Comparison of ENCODE assay signal across 11 cellular contexts in the genomic region with DNA sequence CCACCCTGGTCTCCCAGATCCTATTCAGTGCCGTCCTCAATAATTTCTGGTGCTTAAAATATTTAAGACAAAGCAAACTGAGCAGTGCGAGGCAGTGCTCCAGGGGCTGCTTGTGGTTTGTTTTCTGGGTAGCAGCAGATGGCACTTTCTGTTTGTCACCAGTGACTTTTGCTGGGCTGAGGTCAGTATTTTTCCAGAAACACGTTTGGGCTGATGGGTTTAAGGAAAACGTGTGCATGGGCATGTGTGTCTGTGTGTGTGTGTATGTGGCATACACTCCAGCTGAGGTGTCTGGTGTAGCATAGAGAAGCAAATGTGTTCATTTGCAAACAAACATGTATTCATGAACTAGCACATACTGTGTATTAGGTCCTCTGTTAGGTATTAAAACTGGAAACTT. TPM values are rescaled to one million over a fixed set of nuclear protein-coding genes. Genes with fewer than 3 reads are reported as not detected.
DNase-seq lines count a peak whose midpoint lies in the region; ATAC-seq and FAIRE-seq lines count a peak whose summit lies in the region.
"Not testable (repeated sequence)": the region's sequence is repeated elsewhere in the genome, so short reads cannot be mapped to it uniquely, and the experiment has no call there.
"Had no signal": no experiment of that assay in that cellular context is flagged by ENCODE, and none has a peak within 500 bp of the region (broad histone marks: within the 10 kb centered on the region; RNA-seq: fewer than 3 reads in every experiment).

No MANE protein-coding gene starts in this region.

- H3K27me3 Mint-ChIP-seq in activated CD8-positive, alpha-beta T cell treated with anti-CD3 and anti-CD28 coated beads, Interleukin-2, amount 10 ng/mL, durations not matched to agents 7 days and 5 days (ENCODE audit: low read depth); activated naive CD8-positive, alpha-beta T cell treated with anti-CD3 and anti-CD28 coated beads for 36 hours; naive thymus-derived CD8-positive, alpha-beta T cell: not testable (repeated sequence)

- H3K4me1 Mint-ChIP-seq in activated CD8-positive, alpha-beta T cell treated with anti-CD3 and anti-CD28 coated beads, Interleukin-2, amount 10 ng/mL, durations not matched to agents 7 days and 5 days (ENCODE audit: low read depth), result peaks cover 60% of the 10 kb centered on the region
- H3K4me1 Mint-ChIP-seq in activated naive CD8-positive, alpha-beta T cell treated with anti-CD3 and anti-CD28 coated beads for 36 hours, result peaks cover 50% of the 10 kb centered on the region
- peaks cover 15 to 58% (median 39%) of the 10 kb centered on the region in 4 donors for H3K4me1 Mint-ChIP-seq in naive thymus-derived CD8-positive, alpha-beta T cell
- not testable (repeated sequence) for H3K4me1 Mint-ChIP-seq in stimulated activated effector memory CD8-positive, alpha-beta T cell treated with anti-CD3 and anti-CD28 coated beads, Interleukin-12 subunit alpha, Interleukin-12 subunit beta, amount 100 ng/mL, for 72 hours

- not testable (repeated sequence) for H4K20me1 ChIP-seq in BLaER1 treated with 17β-estradiol and CSF1 and Interleukin-3, amounts not matched to agents 10 nM and 100 nM

- peak overlapping the region in 3 of 11 experiments; percentile 13 to 26 (median 25); a peak in 1 of 22 replicates for H3K27ac ChIP-seq in BLaER1 treated with 17β-estradiol and CSF1 and Interleukin-3, amounts not matched to agents 10 nM and 100 nM

- H3K36me3 ChIP-seq in BLaER1 treated with 17β-estradiol and CSF1 and Interleukin-3, amounts not matched to agents 10 nM and 100 nM, result not testable (repeated sequence)

- H3K4me3 Mint-ChIP-seq in activated CD8-positive, alpha-beta T cell treated with anti-CD3 and anti-CD28 coated beads, Interleukin-2, amount 10 ng/mL, durations not matched to agents 7 days and 5 days, result peak overlapping the region; percentile 34
- peak overlapping the region; percentile 59 for H3K4me3 Mint-ChIP-seq in activated naive CD8-positive, alpha-beta T cell treated with anti-CD3 and anti-CD28 coated beads for 36 hours
- H3K4me3 Mint-ChIP-seq in naive thymus-derived CD8-positive, alpha-beta T cell, result peak overlapping the region; percentile 12 to 81 (median 58)
- H3K4me3 Mint-ChIP-seq in stimulated activated effector memory CD8-positive, alpha-beta T cell treated with anti-CD3 and anti-CD28 coated beads, Interleukin-12 subunit alpha, Interleukin-12 subunit beta, amount 100 ng/mL, for 72 hours, result not testable (repeated sequence)

- peaks cover 57% of the 10 kb centered on the region for H3K36me3 Mint-ChIP-seq in activated CD8-positive, alpha-beta T cell treated with anti-CD3 and anti-CD28 coated beads, Interleukin-2, amount 10 ng/mL, durations not matched to agents 7 days and 5 days (ENCODE audit: low read depth)
- H3K36me3 Mint-ChIP-seq in activated naive CD8-positive, alpha-beta T cell treated with anti-CD3 and anti-CD28 coated beads for 36 hours, result peaks cover 58% of the 10 kb centered on the region
- H3K36me3 Mint-ChIP-seq in naive thymus-derived CD8-positive, alpha-beta T cell, result peaks cover 0 to 73% (median 12%) of the 10 kb centered on the region in 3 donors
- H3K36me3 Mint-ChIP-seq in stimulated activated effector memory CD8-positive, alpha-beta T cell treated with anti-CD3 and anti-CD28 coated beads, Interleukin-12 subunit alpha, Interleukin-12 subunit beta, amount 100 ng/mL, for 72 hours, result peaks cover 61% of the 10 kb centered on the region

- CTCF ChIA-PET in activated CD8-positive, alpha-beta T cell treated with anti-CD3 and anti-CD28 coated beads, Interleukin-2, amount 10 ng/mL, durations not matched to agents 7 days and 5 days (lab: Charles Lee), result not testable (repeated sequence)

- H3K4me3 ChIP-seq in BLaER1 treated with 17β-estradiol and CSF1 and Interleukin-3, amounts not matched to agents 10 nM and 100 nM, result not testable (repeated sequence)

- POLR2A ChIA-PET in activated CD8-positive, alpha-beta T cell treated with anti-CD3 and anti-CD28 coated beads, Interleukin-2, amount 10 ng/mL, durations not matched to agents 7 days and 5 days (lab: Charles Lee), result interaction anchor here (0.8 kb wide), 1 partner anchor 29 kb away, joined by 3 read pairs; no protein-coding TSS in a partner anchor
- POLR2A ChIA-PET in naive thymus-derived CD8-positive, alpha-beta T cell (lab: Charles Lee), result interaction anchor here (0.6 kb wide), 1 partner anchor 83 kb away, joined by 3 read pairs; no protein-coding TSS in a partner anchor

- H3K9ac ChIP-seq in BLaER1 treated with 17β-estradiol and CSF1 and Interleukin-3, amounts not matched to agents 10 nM and 100 nM, result not testable (repeated sequence)

- DNase-seq in HTR-8/SVneo (ENCODE audit: insufficient read length, low spot score); activated CD8-positive, alpha-beta T cell treated with anti-CD3 and anti-CD28 coated beads, Interleukin-2, amount 10 ng/mL, durations not matched to agents 7 days and 5 days; activated naive CD8-positive, alpha-beta T cell treated with anti-CD3 and anti-CD28 coated beads for 36 hours; naive thymus-derived CD8-positive, alpha-beta T cell; stimulated activated effector memory CD8-positive, alpha-beta T cell treated with anti-CD3 and anti-CD28 coated beads, Interleukin-12 subunit alpha, Interleukin-12 subunit beta, amount 100 ng/mL, for 72 hours (ENCODE audit: low spot score in 2 of 2); urothelium cell line (ENCODE audit: low spot score): not testable (repeated sequence)
- DNase-seq in NCI-H2171 treated with DMSO at 0.1 percent for 48 hours (lab: John Stamatoyannopoulos, UW), result peak; percentile 11

- ATAC-seq in activated CD8-positive, alpha-beta T cell treated with anti-CD3 and anti-CD28 coated beads, Interleukin-2, amount 10 ng/mL, durations not matched to agents 7 days and 5 days, result peak; percentile 37
- peak in 1 of 2 donors; percentile 28 for ATAC-seq in naive thymus-derived CD8-positive, alpha-beta T cell
- ATAC-seq in stimulated activated effector memory CD8-positive, alpha-beta T cell treated with anti-CD3 and anti-CD28 coated beads, Interleukin-12 subunit alpha, Interleukin-12 subunit beta, amount 100 ng/mL, for 72 hours, result peak; percentile 35

- peak overlapping the region in 9 of 11 experiments; percentile 31 to 58 (median 49); a peak in 16 of 22 replicates for H3K4me2 ChIP-seq in BLaER1 treated with 17β-estradiol and CSF1 and Interleukin-3, amounts not matched to agents 10 nM and 100 nM

- H3K9me3 Mint-ChIP-seq in activated CD8-positive, alpha-beta T cell treated with anti-CD3 and anti-CD28 coated beads, Interleukin-2, amount 10 ng/mL, durations not matched to agents 7 days and 5 days (ENCODE audit: insufficient read depth); activated naive CD8-positive, alpha-beta T cell treated with anti-CD3 and anti-CD28 coated beads for 36 hours; naive thymus-derived CD8-positive, alpha-beta T cell; stimulated activated effector memory CD8-positive, alpha-beta T cell treated with anti-CD3 and anti-CD28 coated beads, Interleukin-12 subunit alpha, Interleukin-12 subunit beta, amount 100 ng/mL, for 72 hours: not testable (repeated sequence)

- H3K4me1 ChIP-seq in BLaER1 treated with 17β-estradiol and CSF1 and Interleukin-3, amounts not matched to agents 10 nM and 100 nM, result peaks cover 0 to 44% (median 26%) of the 10 kb centered on the region in 10 experiments; a peak in 16 of 20 replicates

- FAIRE-seq in HTR-8/SVneo (lab: Jason Lieb, UNC) (peak; percentile 83), urothelium cell line (lab: Jason Lieb, UNC) (peak; percentile 74)

- peak overlapping the region; percentile 79 for H3K27ac Mint-ChIP-seq in activated CD8-positive, alpha-beta T cell treated with anti-CD3 and anti-CD28 coated beads, Interleukin-2, amount 10 ng/mL, durations not matched to agents 7 days and 5 days
- H3K27ac Mint-ChIP-seq in activated naive CD8-positive, alpha-beta T cell treated with anti-CD3 and anti-CD28 coated beads for 36 hours, result peak overlapping the region; percentile 93
- H3K27ac Mint-ChIP-seq in naive thymus-derived CD8-positive, alpha-beta T cell, result peak overlapping the region; percentile 82 to 96 (median 94)
- H3K27ac Mint-ChIP-seq in stimulated activated effector memory CD8-positive, alpha-beta T cell treated with anti-CD3 and anti-CD28 coated beads, Interleukin-12 subunit alpha, Interleukin-12 subunit beta, amount 100 ng/mL, for 72 hours, result peak overlapping the region; percentile 40

- not testable (repeated sequence) for H3K9me3 ChIP-seq in BLaER1 treated with 17β-estradiol and CSF1 and Interleukin-3, amounts not matched to agents 10 nM and 100 nM (replicated peaks in 1 of 11)

- not testable (repeated sequence) for H3K27me3 ChIP-seq in BLaER1 treated with 17β-estradiol and CSF1 and Interleukin-3, amounts not matched to agents 10 nM and 100 nM

RNA-seq across cellular contexts. Expression of gene CD8B, which starts 10.1 kb away (rescaled TPM):
- total RNA-seq in activated CD8-positive, alpha-beta T cell treated with anti-CD3 and anti-CD28 coated beads, Interleukin-2, amount 10 ng/mL, durations not matched to agents 7 days and 5 days, result 100 to 1,000 TPM; 423 to 439 TPM
- 100 to 1,000 TPM; 260 to 268 TPM for total RNA-seq in activated naive CD8-positive, alpha-beta T cell treated with anti-CD3 and anti-CD28 coated beads for 36 hours
- 100 to 1,000 TPM; 456 TPM for total RNA-seq in naive thymus-derived CD8-positive, alpha-beta T cell
- polyA plus RNA-seq in naive thymus-derived CD8-positive, alpha-beta T cell, result 1,000 to 10,000 TPM; 2,040 to 2,487 (median 2,320) TPM
- total RNA-seq: A673, HT-29 had no signal
- polyA plus RNA-seq: AG04450 had no signal

Comparison
In these comparisons a context has a peak if more than half of its experiments do, and no peak if none do; other contexts are left out.
1. H3K27ac Mint-ChIP-seq: peak in every context shown above with its lines; median percentile 94 in naive thymus-derived CD8-positive, alpha-beta T cell; 93 in activated naive CD8-positive, alpha-beta T cell treated with anti-CD3 and anti-CD28 coated beads for 36 hours; 79 in activated CD8-positive, alpha-beta T cell treated with anti-CD3 and anti-CD28 coated beads, Interleukin-2, amount 10 ng/mL, durations not matched to agents 7 days and 5 days; 40 in stimulated activated effector memory CD8-positive, alpha-beta T cell treated with anti-CD3 and anti-CD28 coated beads, Interleukin-12 subunit alpha, Interleukin-12 subunit beta, amount 100 ng/mL, for 72 hours.